ENCODE assay signal across 20 cellular contexts in genomic region chr2:66571873-66572272, GRCh38.
DNase-seq lines count a peak whose midpoint lies in the region; ATAC-seq and TF ChIP-seq lines count a peak whose summit lies in the region.
"Had no signal": no experiment of that assay in that cellular context is flagged by ENCODE, and none has a peak within 500 bp of the region (broad histone marks: within the 10 kb centered on the region; RNA-seq: fewer than 3 reads in every experiment).

No MANE protein-coding gene starts in this region.

- TF ChIP-seq EP300 in gastroesophageal sphincter (IDR thresholded peaks at IDR 0.05) = no peak

- peaks cover 0 to 10% of the 10 kb centered on the region in 2 experiments; a peak in 1 of 3 replicates for H3K36me3 ChIP-seq in HEK293 (ENCODE audit: control insufficient read depth in 2 of 2, insufficient read depth in 1 of 2, low read length in 2 of 2)
- H3K36me3 ChIP-seq in gastroesophageal sphincter = peaks cover 0 to 49% of the 10 kb centered on the region in 2 donors

- POLR2A ChIA-PET in HEK293 (lab: Yijun Ruan, JAX) = interaction anchor here (0.8 kb wide), 1 partner anchor 135 kb away, joined by 3 read pairs; no protein-coding TSS in a partner anchor

- H3K4me3 ChIP-seq in HEK293 (ENCODE audit: low read depth, low read length) (no peak overlapping the region), gastroesophageal sphincter (no peak overlapping the region)
- H3K4me3 ChIP-seq: smooth muscle cell, testis had no signal

- H3K9me3 ChIP-seq in HEK293 (ENCODE audit: control insufficient read depth, insufficient read depth, low read depth, low read length) = no peaks in the 10 kb centered on the region
- no peaks in the 10 kb centered on the region for H3K9me3 ChIP-seq in gastroesophageal sphincter
- H3K9me3 ChIP-seq: testis had no signal

- H3K27me3 Mint-ChIP-seq in progenitor cell of endocrine pancreas = no peaks in the 10 kb centered on the region

- TF ChIP-seq POLR2A in gastroesophageal sphincter (IDR thresholded peaks at IDR 0.05) = no peak

- in situ Hi-C loops in G401 (cut with HindIII; ENCODE audit: low sequenced_read_pairs) = no loop called here

- peaks cover 28% of the 10 kb centered on the region for H3K36me3 Mint-ChIP-seq in progenitor cell of endocrine pancreas (ENCODE audit: insufficient read depth)
- H3K36me3 Mint-ChIP-seq: activated naive CD8-positive, alpha-beta T cell treated with anti-CD3 and anti-CD28 coated beads for 36 hours; CD4-positive, CD25-positive, alpha-beta regulatory T cell had no signal

- peak overlapping the region; percentile 88 for H3K27ac Mint-ChIP-seq in progenitor cell of endocrine pancreas
- H3K27ac Mint-ChIP-seq: activated naive CD8-positive, alpha-beta T cell treated with anti-CD3 and anti-CD28 coated beads for 36 hours; activated T-helper 2 cell treated with anti-CD3 and anti-CD28 coated beads, Interferon-gamma antibody, Interleukin-2, Interleukin-4, amounts not matched to agents 10 μg/mL and 5 μg/mL and 100 μg/mL, durations not matched to agents 14 hours and 24 hours and 36 hours; CD4-positive, CD25-positive, alpha-beta regulatory T cell had no signal

- CTCF ChIA-PET in HEK293 (lab: Yijun Ruan, JAX) = interaction anchor here (0.6 to 1.3 kb wide), 3 partner anchors 138 to 849 kb away, joined by 3 to 6 read pairs (median 4); no protein-coding TSS in a partner anchor

- DNase-seq in NCI-H69 (lab: John Stamatoyannopoulos, UW) (peak; percentile 16), progenitor cell of endocrine pancreas (ENCODE audit: low spot score, unreplicated experiment) (no peak), HUDEP-2 (lab: John Stamatoyannopoulos, UW; ENCODE audit: unreplicated experiment in 76 of 76) (no peak), G401 (ENCODE audit: low spot score) (no peak), NCI-H1092 (lab: John Stamatoyannopoulos, UW) (no peak)
- no peak for DNase-seq in stimulated activated CD4-positive, alpha-beta T cell treated with anti-CD3 and anti-CD28 coated beads, Interleukin-4, amount 100 ng/mL, for 24 hours
- DNase-seq: activated CD8-positive, alpha-beta memory T cell treated with anti-CD3 and anti-CD28 coated beads, Interleukin-2, amount 50 U/mL, for 48 hours; activated naive CD8-positive, alpha-beta T cell treated with anti-CD3 and anti-CD28 coated beads for 36 hours; CD4-positive, CD25-positive, alpha-beta regulatory T cell; effector CD8-positive, alpha-beta T cell; GDM1; head of caudate nucleus; left cardiac atrium; stimulated activated naive CD4-positive, alpha-beta T cell; testis had no signal

- WGBS in gastroesophageal sphincter (ENCODE audit: low coverage in 1 of 2), 2 donors = 58 to 67% methylated on average over 5 to 6 of the region's 6 CpGs

- no peaks in the 10 kb centered on the region for H3K9me3 Mint-ChIP-seq in progenitor cell of endocrine pancreas (ENCODE audit: low read depth)
- H3K9me3 Mint-ChIP-seq: activated naive CD8-positive, alpha-beta T cell treated with anti-CD3 and anti-CD28 coated beads for 36 hours; activated T-helper 2 cell treated with anti-CD3 and anti-CD28 coated beads, Interferon-gamma antibody, Interleukin-2, Interleukin-4, amounts not matched to agents 10 μg/mL and 5 μg/mL and 100 μg/mL, durations not matched to agents 14 hours and 24 hours and 36 hours had no signal

- peaks cover 7% of the 10 kb centered on the region for H3K27me3 ChIP-seq in gastroesophageal sphincter
- H3K27me3 ChIP-seq: testis had no signal

- H3K4me3 Mint-ChIP-seq in progenitor cell of endocrine pancreas (ENCODE audit: low read depth) = peak overlapping the region; percentile 11
- H3K4me3 Mint-ChIP-seq: activated naive CD8-positive, alpha-beta T cell treated with anti-CD3 and anti-CD28 coated beads for 36 hours had no signal

- no peak for ATAC-seq in gastroesophageal sphincter
- ATAC-seq: left cardiac atrium, SK-N-SH treated with all-trans-retinoic acid at 6 μM for 48 hours had no signal

- TF ChIP-seq CTCF in HEK293 (tag by site-specific recombination; IDR thresholded peaks at IDR 0.05) (no peak), gastroesophageal sphincter (IDR thresholded peaks at IDR 0.05) (no peak), progenitor cell of endocrine pancreas (IDR thresholded peaks at IDR 0.05; ENCODE audit: unreplicated experiment) (no peak)

- peaks cover 54% of the 10 kb centered on the region for H3K4me1 Mint-ChIP-seq in progenitor cell of endocrine pancreas (ENCODE audit: low read depth)

- H3K27ac ChIP-seq in HEK293 (ENCODE audit: extremely low read depth, low read depth, low read length) (no peak overlapping the region), gastroesophageal sphincter (peak overlapping the region in 3 of 4 donors; percentile 5 to 95 (median 36))
- H3K27ac ChIP-seq: testis had no signal

- H3K4me1 ChIP-seq in HEK293 (ENCODE audit: control insufficient read depth, insufficient read depth, low read length) (peaks cover 20% of the 10 kb centered on the region; the same call in 1 of the 2 replicates), gastroesophageal sphincter (peaks cover 11 to 86% (median 12%) of the 10 kb centered on the region in 3 donors)

TF ChIP-seq in HEK293, 187 proteins besides CTCF, POLR2A, EP300 and RAD21:
- TF ChIP-seq EGR2 (tag by site-specific recombination; IDR thresholded peaks at IDR 0.05; ENCODE audit: low read depth) (no peak), ZNF596 (tag by site-specific recombination; IDR thresholded peaks at IDR 0.05) (peak; percentile 86)
